ENCODE assay signal across 11 cellular contexts in the genomic region with DNA sequence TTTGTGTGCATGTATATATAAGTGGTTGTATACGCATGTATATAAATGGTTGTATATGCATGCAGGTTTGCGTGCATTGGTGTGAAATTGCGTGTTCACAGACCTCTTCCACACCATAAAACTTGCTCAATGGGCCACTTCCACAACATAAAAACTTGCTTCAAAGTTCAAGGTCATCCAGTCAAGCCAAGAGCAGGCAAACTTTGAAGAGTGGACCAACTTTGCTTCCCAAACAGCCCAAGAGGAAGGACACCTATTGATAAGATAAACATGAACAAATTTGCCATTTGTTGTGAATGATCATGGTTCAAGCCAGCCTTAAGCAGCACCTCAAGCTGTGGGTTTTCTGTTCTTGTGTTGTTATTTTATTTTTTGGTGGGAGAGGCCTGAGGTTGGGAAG.
"Had no signal": no experiment of that assay in that cellular context is flagged by ENCODE, and none has a peak within 500 bp of the region (broad histone marks: within the 10 kb centered on the region; RNA-seq: fewer than 3 reads in every experiment).

No MANE protein-coding gene starts in this region.

- DNase-seq: GM23248, GOT3, H7, H9, HCEC 1CT, HFFc6 had no signal

- H3K4me1 Mint-ChIP-seq: GM23338, H9 had no signal

- H3K4me3 ChIP-seq: GM23248, GM23338, HAP-1 had no signal

- H3K36me3 ChIP-seq: HAP-1 had no signal

- H2AFZ ChIP-seq: GM23248, GM23338 had no signal

- H3K27ac Mint-ChIP-seq: GM23338, H9, HFFc6 had no signal

- H3K4me3 Mint-ChIP-seq: GM23338, H9, HFFc6 had no signal

- H3K9me3 ChIP-seq: HAP-1 had no signal

- H3K9me3 Mint-ChIP-seq: HFFc6 had no signal

- H3K9ac ChIP-seq: GM23248 had no signal

- ATAC-seq: GM23338, HCT116 had no signal

- FAIRE-seq: H1, H54 had no signal

- H3K4me2 ChIP-seq: GM23338 had no signal

- H3K4me1 ChIP-seq: HAP-1 had no signal

- H3K27ac ChIP-seq: GM23248 had no signal
